ENCODE assay signal across 1 cellular context in the genomic region with DNA sequence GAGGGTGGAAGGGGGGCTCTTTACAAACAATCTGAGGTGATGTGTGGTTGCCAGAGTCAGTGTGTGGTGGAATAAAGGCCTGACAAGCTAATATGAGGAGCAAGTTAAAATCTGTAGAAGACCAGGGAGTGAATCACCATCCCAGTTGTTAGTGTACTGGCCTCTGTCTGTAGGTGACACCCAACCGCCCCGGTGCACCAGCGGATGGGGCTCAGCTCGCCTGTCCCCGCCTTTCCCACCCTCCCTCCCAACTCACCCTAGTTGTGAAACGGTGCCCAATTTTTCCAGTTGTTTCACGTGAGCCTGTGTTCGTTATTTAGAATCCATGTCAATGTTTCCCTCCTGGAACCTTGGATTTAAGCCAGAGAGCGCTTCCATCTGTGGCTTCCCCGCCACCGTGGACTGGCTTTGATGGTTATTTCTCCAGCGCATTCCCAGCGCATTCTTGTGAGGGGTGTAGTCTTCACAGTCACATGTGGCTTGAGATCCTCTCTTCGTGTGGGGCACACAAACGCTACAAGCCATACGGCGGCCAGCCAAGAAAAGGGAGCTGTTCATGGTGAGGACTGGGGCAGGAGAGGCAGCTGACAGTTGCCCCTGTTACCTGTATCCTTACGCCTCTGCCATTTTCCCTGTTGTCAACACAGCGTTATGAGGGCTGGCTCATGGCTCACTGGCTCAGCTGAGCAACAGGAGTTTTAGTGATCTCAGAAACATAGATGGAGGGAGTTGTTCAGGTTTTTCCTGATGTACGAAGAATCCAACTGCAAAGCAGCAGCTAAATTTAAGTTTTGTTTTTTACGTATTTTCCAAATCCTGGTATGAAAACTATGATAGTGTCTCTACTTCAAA.
A peak's percentile ranks its signal among the peaks of the same experiment; 100 is the strongest.
TF ChIP-seq lines count a peak whose summit lies in the region.

No MANE protein-coding gene starts in this region.

TF ChIP-seq in K562, 482 proteins besides CTCF, POLR2A, EP300 and RAD21 (continued from another document and continues in another):
- TF ChIP-seq ZNF121 (CRISPR knock-in tag; conservative IDR thresholded peaks at IDR 0.05) (no peak), BDP1 (IDR thresholded peaks at IDR 0.05; ENCODE audit: insufficient read depth, insufficient read length) (no peak), NFE2 (IDR thresholded peaks at IDR 0.05; ENCODE audit: low read depth) (no peak), GABPB1 (CRISPR knock-in tag; IDR thresholded peaks at IDR 0.05) (no peak), ZNF518B (CRISPR knock-in tag; IDR thresholded peaks at IDR 0.05) (no peak), PHTF2 (CRISPR knock-in tag; IDR thresholded peaks at IDR 0.05) (no peak), ZBTB17 (CRISPR knock-in tag; IDR thresholded peaks at IDR 0.05) (peak; percentile 98), ZKSCAN1 (IDR thresholded peaks at IDR 0.05; ENCODE audit: low read depth, low read length) (no peak), NR2F6 (CRISPR knock-in tag; IDR thresholded peaks at IDR 0.05) (no peak), GATAD2A (IDR thresholded peaks at IDR 0.05) (no peak), ZNF507 (tag; conservative IDR thresholded peaks at IDR 0.05) (no peak), KAT7 (CRISPR knock-in tag; IDR thresholded peaks at IDR 0.05; ENCODE audit: borderline replicate concordance) (peak; percentile 91; the same call in 1 of the 2 replicates), SIRT6 (IDR thresholded peaks at IDR 0.05; ENCODE audit: low read depth, low read length) (no peak), KDM2B (CRISPR knock-in tag; IDR thresholded peaks at IDR 0.05) (no peak), ZNF696 (CRISPR knock-in tag; conservative IDR thresholded peaks at IDR 0.05) (no peak), E2F1 (CRISPR knock-in tag; IDR thresholded peaks at IDR 0.05) (peak; percentile 48; the same call in 1 of the 2 replicates), NR2C1 (IDR thresholded peaks at IDR 0.05) (no peak), NR2C1 (tag; IDR thresholded peaks at IDR 0.05) (peak; percentile 62; the same call in 1 of the 2 replicates), ZNF174 (CRISPR knock-in tag; IDR thresholded peaks at IDR 0.05) (no peak), CGGBP1 (CRISPR knock-in tag; IDR thresholded peaks at IDR 0.05) (no peak), ZNF77 (CRISPR knock-in tag; IDR thresholded peaks at IDR 0.05) (no peak), REST (CRISPR knock-in tag; IDR thresholded peaks at IDR 0.05; ENCODE audit: low read depth) (no peak), FOXP1 (CRISPR knock-in tag; IDR thresholded peaks at IDR 0.05) (no peak), ZNF395 (CRISPR knock-in tag; IDR thresholded peaks at IDR 0.05) (no peak; the same call in 1 of the 2 replicates), ZNF124 (CRISPR knock-in tag; IDR thresholded peaks at IDR 0.05) (no peak), MYBL2 (IDR thresholded peaks at IDR 0.05; ENCODE audit: low read depth) (no peak), MYBL2 (CRISPR knock-in tag; IDR thresholded peaks at IDR 0.05; ENCODE audit: borderline replicate concordance) (no peak), ZKSCAN3 (CRISPR knock-in tag; IDR thresholded peaks at IDR 0.05) (no peak), MYC (IDR thresholded peaks at IDR 0.05; ENCODE audit: low read depth, low read length) (peak; percentile 54), MYC (CRISPR knock-in tag; IDR thresholded peaks at IDR 0.05; ENCODE audit: borderline replicate concordance, low read depth) (peak; percentile 65; the same call in 1 of the 2 replicates), TRIM28 (IDR thresholded peaks at IDR 0.05) (no peak), ZNF24 (IDR thresholded peaks at IDR 0.05) (no peak), ELF4 (CRISPR knock-in tag; IDR thresholded peaks at IDR 0.05) (peak; percentile 14; the same call in 1 of the 2 replicates), ZNF3 (CRISPR knock-in tag; IDR thresholded peaks at IDR 0.05) (no peak), SMAD4 (CRISPR knock-in tag; conservative IDR thresholded peaks at IDR 0.05) (peak; percentile 84), RCOR1 (IDR thresholded peaks at IDR 0.05; ENCODE audit: borderline replicate concordance in 1 of 2, low read depth in 2 of 2, low read length in 2 of 2) (peak in 1 of 2 experiments; percentile 53; a peak in 2 of 4 replicates), HLTF (IDR thresholded peaks at IDR 0.05) (no peak), IFI16 (CRISPR knock-in tag; IDR thresholded peaks at IDR 0.05) (no peak), TCF3 (CRISPR knock-in tag; IDR thresholded peaks at IDR 0.05) (no peak; the same call in 1 of the 2 replicates)
- TF ChIP-seq, protein P1, sequence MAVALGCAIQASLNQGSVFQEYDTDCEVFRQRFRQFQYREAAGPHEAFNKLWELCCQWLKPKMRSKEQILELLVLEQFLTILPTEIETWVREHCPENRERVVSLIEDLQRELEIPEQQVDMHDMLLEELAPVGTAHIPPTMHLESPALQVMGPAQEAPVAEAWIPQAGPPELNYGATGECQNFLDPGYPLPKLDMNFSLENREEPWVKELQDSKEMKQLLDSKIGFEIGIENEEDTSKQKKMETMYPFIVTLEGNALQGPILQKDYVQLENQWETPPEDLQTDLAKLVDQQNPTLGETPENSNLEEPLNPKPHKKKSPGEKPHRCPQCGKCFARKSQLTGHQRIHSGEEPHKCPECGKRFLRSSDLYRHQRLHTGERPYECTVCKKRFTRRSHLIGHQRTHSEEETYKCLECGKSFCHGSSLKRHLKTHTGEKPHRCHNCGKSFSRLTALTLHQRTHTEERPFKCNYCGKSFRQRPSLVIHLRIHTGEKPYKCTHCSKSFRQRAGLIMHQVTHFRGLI (CRISPR knock-in tag; IDR thresholded peaks at IDR 0.05), result no peak
- TF ChIP-seq, protein P2, sequence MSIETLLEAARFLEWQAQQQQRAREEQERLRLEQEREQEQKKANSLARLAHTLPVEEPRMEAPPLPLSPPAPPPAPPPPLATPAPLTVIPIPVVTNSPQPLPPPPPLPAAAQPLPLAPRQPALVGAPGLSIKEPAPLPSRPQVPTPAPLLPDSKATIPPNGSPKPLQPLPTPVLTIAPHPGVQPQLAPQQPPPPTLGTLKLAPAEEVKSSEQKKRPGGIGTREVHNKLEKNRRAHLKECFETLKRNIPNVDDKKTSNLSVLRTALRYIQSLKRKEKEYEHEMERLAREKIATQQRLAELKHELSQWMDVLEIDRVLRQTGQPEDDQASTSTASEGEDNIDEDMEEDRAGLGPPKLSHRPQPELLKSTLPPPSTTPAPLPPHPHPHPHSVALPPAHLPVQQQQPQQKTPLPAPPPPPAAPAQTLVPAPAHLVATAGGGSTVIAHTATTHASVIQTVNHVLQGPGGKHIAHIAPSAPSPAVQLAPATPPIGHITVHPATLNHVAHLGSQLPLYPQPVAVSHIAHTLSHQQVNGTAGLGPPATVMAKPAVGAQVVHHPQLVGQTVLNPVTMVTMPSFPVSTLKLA (conservative IDR thresholded peaks at IDR 0.05), result peak; percentile 62 to 77
- TF ChIP-seq, protein P3, sequence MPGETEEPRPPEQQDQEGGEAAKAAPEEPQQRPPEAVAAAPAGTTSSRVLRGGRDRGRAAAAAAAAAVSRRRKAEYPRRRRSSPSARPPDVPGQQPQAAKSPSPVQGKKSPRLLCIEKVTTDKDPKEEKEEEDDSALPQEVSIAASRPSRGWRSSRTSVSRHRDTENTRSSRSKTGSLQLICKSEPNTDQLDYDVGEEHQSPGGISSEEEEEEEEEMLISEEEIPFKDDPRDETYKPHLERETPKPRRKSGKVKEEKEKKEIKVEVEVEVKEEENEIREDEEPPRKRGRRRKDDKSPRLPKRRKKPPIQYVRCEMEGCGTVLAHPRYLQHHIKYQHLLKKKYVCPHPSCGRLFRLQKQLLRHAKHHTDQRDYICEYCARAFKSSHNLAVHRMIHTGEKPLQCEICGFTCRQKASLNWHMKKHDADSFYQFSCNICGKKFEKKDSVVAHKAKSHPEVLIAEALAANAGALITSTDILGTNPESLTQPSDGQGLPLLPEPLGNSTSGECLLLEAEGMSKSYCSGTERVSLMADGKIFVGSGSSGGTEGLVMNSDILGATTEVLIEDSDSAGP (CRISPR knock-in tag; IDR thresholded peaks at IDR 0.05), result no peak
- TF ChIP-seq, protein P4, sequence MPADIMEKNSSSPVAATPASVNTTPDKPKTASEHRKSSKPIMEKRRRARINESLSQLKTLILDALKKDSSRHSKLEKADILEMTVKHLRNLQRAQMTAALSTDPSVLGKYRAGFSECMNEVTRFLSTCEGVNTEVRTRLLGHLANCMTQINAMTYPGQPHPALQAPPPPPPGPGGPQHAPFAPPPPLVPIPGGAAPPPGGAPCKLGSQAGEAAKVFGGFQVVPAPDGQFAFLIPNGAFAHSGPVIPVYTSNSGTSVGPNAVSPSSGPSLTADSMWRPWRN (IDR thresholded peaks at IDR 0.05; ENCODE audit: low read depth), result no peak
- TF ChIP-seq, protein P5, sequence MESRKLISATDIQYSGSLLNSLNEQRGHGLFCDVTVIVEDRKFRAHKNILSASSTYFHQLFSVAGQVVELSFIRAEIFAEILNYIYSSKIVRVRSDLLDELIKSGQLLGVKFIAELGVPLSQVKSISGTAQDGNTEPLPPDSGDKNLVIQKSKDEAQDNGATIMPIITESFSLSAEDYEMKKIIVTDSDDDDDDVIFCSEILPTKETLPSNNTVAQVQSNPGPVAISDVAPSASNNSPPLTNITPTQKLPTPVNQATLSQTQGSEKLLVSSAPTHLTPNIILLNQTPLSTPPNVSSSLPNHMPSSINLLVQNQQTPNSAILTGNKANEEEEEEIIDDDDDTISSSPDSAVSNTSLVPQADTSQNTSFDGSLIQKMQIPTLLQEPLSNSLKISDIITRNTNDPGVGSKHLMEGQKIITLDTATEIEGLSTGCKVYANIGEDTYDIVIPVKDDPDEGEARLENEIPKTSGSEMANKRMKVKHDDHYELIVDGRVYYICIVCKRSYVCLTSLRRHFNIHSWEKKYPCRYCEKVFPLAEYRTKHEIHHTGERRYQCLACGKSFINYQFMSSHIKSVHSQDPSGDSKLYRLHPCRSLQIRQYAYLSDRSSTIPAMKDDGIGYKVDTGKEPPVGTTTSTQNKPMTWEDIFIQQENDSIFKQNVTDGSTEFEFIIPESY (CRISPR knock-in tag; IDR thresholded peaks at IDR 0.05), result no peak
